In the genomic region with DNA sequence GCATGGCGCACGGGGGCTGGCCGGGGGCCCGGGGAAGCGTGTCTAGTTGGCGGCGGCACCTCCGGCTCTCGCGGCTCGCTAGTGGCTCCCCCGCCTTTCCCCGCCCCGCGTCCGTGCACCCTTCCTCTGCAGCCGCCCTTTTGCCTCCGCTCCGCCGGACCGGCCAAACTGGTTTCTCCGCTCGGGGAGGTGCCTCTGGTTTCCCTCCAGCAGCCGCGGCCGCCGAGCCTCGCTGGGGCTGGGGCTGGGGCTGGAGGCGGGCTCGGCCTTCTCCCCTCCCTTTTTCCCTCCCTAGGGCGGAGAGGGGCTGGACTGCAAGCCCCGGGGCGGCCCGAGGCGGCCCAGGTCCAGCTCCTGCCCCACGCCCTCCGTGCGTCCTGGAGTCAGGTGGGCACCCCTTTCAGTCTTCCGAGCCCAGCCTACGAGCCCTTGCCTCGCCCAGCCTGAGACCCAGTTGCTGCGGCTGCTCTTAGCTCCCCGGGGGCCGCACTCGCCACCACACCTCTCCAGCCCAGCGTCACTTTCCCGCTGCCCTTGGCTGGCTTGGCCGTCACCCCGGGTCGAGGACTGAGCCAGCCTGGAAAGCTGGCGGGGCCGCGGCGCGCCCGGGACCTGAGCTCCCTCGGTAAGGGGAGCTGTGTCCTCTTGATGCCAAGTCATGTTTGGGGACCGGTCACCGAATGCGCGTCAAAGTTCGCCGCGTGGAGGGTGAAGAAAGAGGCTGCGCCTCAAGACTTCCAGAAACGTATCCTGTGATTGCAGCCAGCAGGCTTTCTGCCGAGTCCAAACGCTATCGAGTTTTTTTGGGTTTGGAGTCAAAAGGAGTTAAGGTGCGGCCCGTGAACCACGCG, we compare ENCODE assay signal across 8 cellular contexts. TPM values are rescaled to one million over a fixed set of nuclear protein-coding genes. Genes with fewer than 3 reads are reported as not detected.
DNase-seq lines count a peak whose midpoint lies in the region; ATAC-seq lines count a peak whose summit lies in the region.

ATP8B1 (minus strand) TSS at position 197 of the 851 bp plus-strand sequence. CDS start 71,508 bp downstream, outside the sequence.

- H3K36me3 Mint-ChIP-seq in activated naive CD8-positive, alpha-beta T cell treated with anti-CD3 and anti-CD28 coated beads, Interleukin-2, amount 50 U/mL, for 24 hours (ENCODE audit: low read depth): no peaks in the 10 kb centered on the region

- DNase-seq in AG08396 (ENCODE audit: low spot score) (peak; percentile 85), LoVo (ENCODE audit: low spot score) (peak; percentile 85), left cardiac atrium (peak; percentile 82), posterior cingulate gyrus (peak in 7 of 10 donors; percentile 13 to 90 (median 27)), H4 (ENCODE audit: low spot score) (no peak)
- peak; percentile 22 for DNase-seq in activated naive CD8-positive, alpha-beta T cell treated with anti-CD3 and anti-CD28 coated beads, Interleukin-2, amount 50 U/mL, for 24 hours
- no peak for DNase-seq in effector CD4-positive, alpha-beta T cell

- ATAC-seq in GM19043 (IDR thresholded peaks at IDR 0.05; ENCODE audit: low read depth, unreplicated experiment) (peak; percentile 39), left cardiac atrium (peak; percentile 85 to 93)
- ATAC-seq in activated naive CD8-positive, alpha-beta T cell treated with anti-CD3 and anti-CD28 coated beads, Interleukin-2, amount 50 U/mL, for 24 hours: no peak

- intact Hi-C loops in left cardiac atrium (cut with DNase I): loop anchor here in 1 of 2 donors (10.0 kb wide), 1 partner anchor 169 kb away; no protein-coding TSS in a partner anchor
- intact Hi-C loops in posterior cingulate gyrus (cut with DNase I): loop anchor here (10.0 kb wide), 1 partner anchor 139 kb away; no protein-coding TSS in a partner anchor

- no peaks in the 10 kb centered on the region for H3K9me3 Mint-ChIP-seq in activated naive CD8-positive, alpha-beta T cell treated with anti-CD3 and anti-CD28 coated beads, Interleukin-2, amount 50 U/mL, for 24 hours

- peaks cover 64% of the 10 kb centered on the region for H3K27me3 Mint-ChIP-seq in activated naive CD8-positive, alpha-beta T cell treated with anti-CD3 and anti-CD28 coated beads, Interleukin-2, amount 50 U/mL, for 24 hours

- peaks cover 17% of the 10 kb centered on the region for H3K4me1 Mint-ChIP-seq in activated naive CD8-positive, alpha-beta T cell treated with anti-CD3 and anti-CD28 coated beads, Interleukin-2, amount 50 U/mL, for 24 hours

- H3K4me3 Mint-ChIP-seq in activated naive CD8-positive, alpha-beta T cell treated with anti-CD3 and anti-CD28 coated beads, Interleukin-2, amount 50 U/mL, for 24 hours: peak within 1 kb of the TSS; percentile 78

- no peak within 1 kb of the TSS for H3K27ac Mint-ChIP-seq in activated naive CD8-positive, alpha-beta T cell treated with anti-CD3 and anti-CD28 coated beads, Interleukin-2, amount 50 U/mL, for 24 hours

RNA-seq across cellular contexts. Expression of gene ATP8B1, which starts in this region (rescaled TPM):
- total RNA-seq in left cardiac atrium: 10 to 100 TPM in 1 of 2 donors, 1 to 10 TPM in 1; 6.4 to 14.9 TPM
- total RNA-seq in H4 (2014; rRNA removed; shearing (Covaris generic)): 0.64 and 1.8 TPM in 2 replicates

Comparison
In these comparisons a context has a peak if more than half of its experiments do, and no peak if none do; other contexts are left out.
1. DNase-seq: peak in AG08396 (single experiment), LoVo (single experiment), activated naive CD8-positive, alpha-beta T cell treated with anti-CD3 and anti-CD28 coated beads, Interleukin-2, amount 50 U/mL, for 24 hours (single experiment), left cardiac atrium (single experiment) and posterior cingulate gyrus (7 of 10); none in effector CD4-positive, alpha-beta T cell (single experiment) and H4 (single experiment).